ENCODE assay signal across 8 cellular contexts in genomic region chr2:84459028-84459943, GRCh38. TPM values are rescaled to one million over a fixed set of nuclear protein-coding genes. Genes with fewer than 3 reads are reported as not detected.
DNase-seq lines count a peak whose midpoint lies in the region; ATAC-seq and TF ChIP-seq lines count a peak whose summit lies in the region.

Gene SUCLG1, minus strand, starts transcription at chr2:84459280. Its CDS starts 11 bp downstream, at chr2:84459269.

- in situ Hi-C loops in GM13976 (cut with MboI; ENCODE audit: low sequenced_read_pairs, unreplicated experiment): no loop called here

- ATAC-seq in HG02870 (IDR thresholded peaks at IDR 0.05; ENCODE audit: unreplicated experiment) (peak; percentile 94), left cardiac atrium (peak; percentile 97 to 98)

- DNase-seq in GM13976 (ENCODE audit: low spot score) (peak; percentile 91), NCI-H146 treated with DMSO at 0.1 percent for 48 hours (lab: John Stamatoyannopoulos, UW; ENCODE audit: unreplicated experiment) (peak; percentile 86), amniotic epithelial cell (ENCODE audit: low read depth) (peak; percentile 71), left cardiac atrium (peak; percentile 91), progenitor cell of endocrine pancreas (ENCODE audit: low spot score, unreplicated experiment) (peak; percentile 51), ureter (ENCODE audit: low spot score) (peak; percentile 83)

- H3K27me3 Mint-ChIP-seq in progenitor cell of endocrine pancreas: no peaks in the 10 kb centered on the region

- H3K36me3 Mint-ChIP-seq in progenitor cell of endocrine pancreas (ENCODE audit: insufficient read depth): no peaks in the 10 kb centered on the region

- peaks cover 49% of the 10 kb centered on the region for H3K4me1 Mint-ChIP-seq in progenitor cell of endocrine pancreas (ENCODE audit: low read depth)

- H3K27ac Mint-ChIP-seq in progenitor cell of endocrine pancreas: peak within 1 kb of the TSS; percentile 100

- no peaks in the 10 kb centered on the region for H3K9me3 Mint-ChIP-seq in progenitor cell of endocrine pancreas (ENCODE audit: low read depth)

- TF ChIP-seq CTCF in GM13976 (IDR thresholded peaks at IDR 0.05; ENCODE audit: borderline replicate concordance, control extremely low read depth, extremely low read depth, insufficient read depth, missing control alignments) (no peak), progenitor cell of endocrine pancreas (IDR thresholded peaks at IDR 0.05; ENCODE audit: unreplicated experiment) (no peak)

- intact Hi-C loops in T-helper 1 cell treated with Interleukin-12 subunit alpha and Interleukin-12 subunit beta and Interleukin-4 antibody, amounts not matched to agents 30 ng/mL and 1 ng/mL, for 36 hours (cut with micrococcal nuclease): loop anchor here (1.0 to 2.0 kb wide), 8 partner anchors 57 to 869 kb away; partner anchors contain the start of genes DNAH6, TMSB10 and TRABD2A
- intact Hi-C loops in left cardiac atrium (cut with DNase I): no loop called here

- H3K4me3 Mint-ChIP-seq in progenitor cell of endocrine pancreas (ENCODE audit: low read depth): peak within 1 kb of the TSS; percentile 89

RNA-seq across cellular contexts. Expression of gene SUCLG1, which starts in this region (rescaled TPM):
- total RNA-seq in T-helper 1 cell treated with Interleukin-12 subunit alpha and Interleukin-12 subunit beta and Interleukin-4 antibody, amounts not matched to agents 30 ng/mL and 1 ng/mL, for 36 hours: 68.6 and 72.2 TPM in 2 replicates
- total RNA-seq in left cardiac atrium: 100 to 1,000 TPM; 193 to 197 TPM
- total RNA-seq in progenitor cell of endocrine pancreas: 79.4 and 85.0 TPM in 2 replicates
- 90.7 TPM for total RNA-seq in ureter

Comparison
In these comparisons a context has a peak if more than half of its experiments do, and no peak if none do; other contexts are left out.
1. Peak in every context shown above with its lines: DNase-seq and ATAC-seq.